In genomic region chr6:140462495-140463311, GRCh38 we compare ENCODE assay signal across 8 cellular contexts.
DNase-seq lines count a peak whose midpoint lies in the region; TF ChIP-seq lines count a peak whose summit lies in the region.

No MANE protein-coding gene starts in this region.

- no peak overlapping the region for H3K9ac ChIP-seq in endodermal cell (ENCODE audit: extremely low read depth, low read length, poor library complexity, severe bottlenecking)

- no peaks in the 10 kb centered on the region for H3K36me3 ChIP-seq in endodermal cell (ENCODE audit: control insufficient read depth, insufficient read depth, low read length)

- no peaks in the 10 kb centered on the region for H3K27me3 ChIP-seq in endodermal cell (ENCODE audit: control insufficient read depth, insufficient read depth, low read length, poor library complexity, severe bottlenecking)

- peak; percentile 30 for DNase-seq in AG20443 (ENCODE audit: low spot score)
- DNase-seq in NCI-H2081 (lab: John Stamatoyannopoulos, UW), result peak; percentile 28 to 72
- DNase-seq in coronary artery (ENCODE audit: low spot score), result no peak
- peak; percentile 29 for DNase-seq in mucosa of gallbladder (ENCODE audit: low spot score)
- no peak for DNase-seq in amygdala (lab: John Stamatoyannopoulos, UW)
- no peak for DNase-seq in endodermal cell
- no peak for DNase-seq in NCI-H82 treated with DMSO at 0.1 percent for 48 hours (lab: John Stamatoyannopoulos, UW; ENCODE audit: unreplicated experiment)
- DNase-seq in ecto neural progenitor cell (ENCODE audit: low spot score), result no peak

- H3K9me3 ChIP-seq in endodermal cell (ENCODE audit: control insufficient read depth, low read length), result no peaks in the 10 kb centered on the region

- no peaks in the 10 kb centered on the region for H3K4me1 ChIP-seq in endodermal cell (ENCODE audit: control insufficient read depth, insufficient read depth, low read length)

- no peak overlapping the region for H3K4me3 ChIP-seq in coronary artery
- no peak overlapping the region for H3K4me3 ChIP-seq in endodermal cell (ENCODE audit: low read length)

- H3K27ac Mint-ChIP-seq in endodermal cell, result no peak overlapping the region

- peak overlapping the region; percentile 58 to 79 for H3K27ac ChIP-seq in coronary artery
- no peak overlapping the region for H3K27ac ChIP-seq in endodermal cell (ENCODE audit: low read depth, low read length)

- peaks cover 3% of the 10 kb centered on the region for H3K4me1 Mint-ChIP-seq in endodermal cell

- H3K4me3 Mint-ChIP-seq in endodermal cell, result no peak overlapping the region

- 80 to 87% methylated on average over 2 of the region's 2 CpGs for WGBS in endodermal cell (ENCODE audit: insufficient coverage in 1 of 2, insufficient read length in 1 of 2), 2 experiments

- TF ChIP-seq CTCF in coronary artery (IDR thresholded peaks at IDR 0.05) (no peak), endodermal cell (conservative IDR thresholded peaks at IDR 0.05) (no peak)

- H3K36me3 Mint-ChIP-seq in endodermal cell (ENCODE audit: low read depth), result no peaks in the 10 kb centered on the region

- no peaks in the 10 kb centered on the region for H3K27me3 Mint-ChIP-seq in endodermal cell (ENCODE audit: insufficient read depth)

- H3K9me3 Mint-ChIP-seq in endodermal cell, result peaks cover 4% of the 10 kb centered on the region

Comparison
In these comparisons a context has a peak if more than half of its experiments do, and no peak if none do; other contexts are left out.
1. DNase-seq: peak in AG20443 (single experiment), NCI-H2081 (2 of 2) and mucosa of gallbladder (single experiment); none in coronary artery (single experiment), amygdala (0 of 56), endodermal cell (single experiment), NCI-H82 treated with DMSO at 0.1 percent for 48 hours (single experiment) and ecto neural progenitor cell (single experiment).